In the genomic region with DNA sequence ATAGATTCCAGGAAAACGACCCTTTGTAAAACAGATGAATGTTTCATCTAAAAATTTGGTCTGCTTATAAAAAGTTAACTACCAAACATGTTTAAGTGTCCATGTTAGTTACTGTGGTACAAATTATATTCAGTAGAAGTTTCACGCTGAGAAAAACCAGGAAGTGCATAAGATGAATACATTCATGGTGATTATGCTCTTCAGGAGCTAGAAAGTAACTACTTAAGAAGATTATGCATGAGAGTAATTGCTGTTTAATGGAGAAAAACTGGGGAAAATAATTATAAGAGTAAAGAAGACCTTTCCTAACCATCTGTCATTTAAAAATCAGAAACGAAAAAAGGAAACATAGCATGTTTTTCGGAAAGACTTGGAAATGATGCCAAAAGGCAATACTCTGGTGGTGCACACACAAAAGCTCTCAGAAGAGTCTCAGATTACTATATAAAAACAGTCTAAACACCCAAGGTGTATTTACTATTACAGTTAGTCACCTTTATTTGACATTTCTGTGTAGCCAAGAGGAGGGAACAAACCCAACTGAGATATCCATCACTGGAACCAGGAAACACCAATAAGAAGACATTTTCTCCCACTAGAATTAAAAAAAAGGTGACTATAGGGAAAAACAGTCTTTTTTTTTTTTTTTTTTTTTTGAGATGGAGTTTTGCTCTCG, we compare ENCODE assay signal across 1 cellular context.
TF ChIP-seq lines count a peak whose summit lies in the region.

No MANE protein-coding gene starts in this region.

TF ChIP-seq in K562, 482 proteins besides CTCF, POLR2A, EP300 and RAD21:
- TF ChIP-seq SPI1 (IDR thresholded peaks at IDR 0.05; ENCODE audit: borderline replicate concordance, low read depth, low read length) (peak; percentile 26; the same call in 1 of the 2 replicates), E2F1 (CRISPR knock-in tag; IDR thresholded peaks at IDR 0.05) (no peak), YY1 (IDR thresholded peaks at IDR 0.05; ENCODE audit: borderline replicate concordance in 1 of 3, control insufficient read depth in 1 of 3, extremely low read depth in 1 of 3, insufficient read depth in 3 of 3, insufficient read length in 1 of 3, insufficient replicate concordance in 2 of 3, low read depth in 1 of 3, low read length in 2 of 3) (no peak)
